ENCODE assay signal across 13 cellular contexts in genomic region chr1:3431266-3431665, GRCh38. TPM values are rescaled to one million over a fixed set of nuclear protein-coding genes. Genes with fewer than 3 reads are reported as not detected.
DNase-seq lines count a peak whose midpoint lies in the region; ATAC-seq and TF ChIP-seq lines count a peak whose summit lies in the region.
"Had no signal": no experiment of that assay in that cellular context is flagged by ENCODE, and none has a peak within 500 bp of the region (broad histone marks: within the 10 kb centered on the region; RNA-seq: fewer than 3 reads in every experiment).

No MANE protein-coding gene starts in this region.

- no peaks in the 10 kb centered on the region for H4K20me1 ChIP-seq in HCT116 (ENCODE audit: insufficient read depth)

- RAD21 ChIA-PET in HCT116 (lab: Charles Lee; ENCODE audit: low non-redundant PET in 1 of 2, low total read pairs in 2 of 2, uncharacterized antibody in 2 of 2, unreplicated experiment in 2 of 2), result interaction anchor here in 1 of 2 experiments (0.6 kb wide), 1 partner anchor 1226 kb away, joined by 6 read pairs; no protein-coding TSS in a partner anchor

- TF ChIP-seq POLR2A in HCT116 (IDR thresholded peaks at IDR 0.05; ENCODE audit: borderline replicate concordance, extremely low read depth, insufficient read depth, insufficient read length) (no peak), vagina (IDR thresholded peaks at IDR 0.05) (no peak)

- no peak overlapping the region for H3K4me2 ChIP-seq in HCT116 (ENCODE audit: low read length)

- POLR2A ChIA-PET in HCT116 (lab: Charles Lee) (no interaction called here), WTC11 (lab: Charles Lee) (no interaction called here)

- H3K27ac ChIP-seq in HCT116 (ENCODE audit: low read depth, low read length) (no peak overlapping the region), vagina (no peak overlapping the region)
- H3K27ac ChIP-seq: ascending aorta, esophagus squamous epithelium had no signal

- BruUV-seq in HCT116 (replicated peaks; lab: Mats Ljungman, UMichigan), result no TSS peak

- no peak for TF ChIP-seq RAD21 in HCT116 (IDR thresholded peaks at IDR 0.05; ENCODE audit: low read depth)

- H3K9me2 ChIP-seq in HCT116 (ENCODE audit: insufficient read depth), result no peaks in the 10 kb centered on the region

- ATAC-seq in HCT116 (peak; percentile 89), WTC11 (peak; percentile 91), left lobe of liver (peak; percentile 26)

- H3K27me3 Mint-ChIP-seq in WTC11 (ENCODE audit: low read depth), result no peaks in the 10 kb centered on the region

- CTCF ChIA-PET in HCT116 (lab: Charles Lee) (interaction anchor here (1.1 kb wide), 1 partner anchor 22 kb away, joined by 3 read pairs; no protein-coding TSS in a partner anchor), WTC11 (lab: Charles Lee) (interaction anchor here (0.6 to 2.8 kb wide), 25 partner anchors 9 to 905 kb away, joined by 3 to 22 read pairs (median 3); partner anchors contain the start of gene PANK4)

- H3K79me2 ChIP-seq in HCT116 (ENCODE audit: insufficient read depth, low read length), result no peaks in the 10 kb centered on the region

- no peak overlapping the region for H3K9ac ChIP-seq in HCT116 (ENCODE audit: low read length)

- no peak overlapping the region for H2AFZ ChIP-seq in HCT116 (ENCODE audit: low read depth, low read length, poor library complexity, severe bottlenecking)

- peaks cover 3% of the 10 kb centered on the region; the same call in 1 of the 2 replicates for H3K4me1 Mint-ChIP-seq in WTC11

- peak; percentile 30 for DNase-seq in BE2C
- no peak for DNase-seq in HCT116 (ENCODE audit: low read depth, low spot score)
- DNase-seq in WTC11 (ENCODE audit: low spot score), result peak; percentile 55
- DNase-seq in left lobe of liver (ENCODE audit: low spot score), result no peak
- no peak for DNase-seq in NCI-H1048 (lab: John Stamatoyannopoulos, UW)
- DNase-seq in stimulated activated CD4-positive, alpha-beta T cell treated with anti-CD3 and anti-CD28 coated beads, Interleukin-12 subunit alpha, Interleukin-12 subunit beta, amount 100 ng/mL, for 4 hours, result no peak
- DNase-seq in stimulated activated naive CD4-positive, alpha-beta T cell (lab: John Stamatoyannopoulos, UW), result no peak
- no peak for DNase-seq in vagina (ENCODE audit: extremely low spot score in 2 of 2)
- DNase-seq: COR-L47, esophagus squamous epithelium, NCI-H774 had no signal

- H3K9me3 ChIP-seq in BE2C, result no peaks in the 10 kb centered on the region
- H3K9me3 ChIP-seq in HCT116 (ENCODE audit: control insufficient read depth in 1 of 2, insufficient read depth in 1 of 2, low read depth in 1 of 2, low read length in 2 of 2), result no peaks in the 10 kb centered on the region
- no peaks in the 10 kb centered on the region for H3K9me3 ChIP-seq in vagina
- H3K9me3 ChIP-seq: ascending aorta, esophagus squamous epithelium had no signal

- H3K36me3 ChIP-seq in BE2C (no peaks in the 10 kb centered on the region), HCT116 (ENCODE audit: control insufficient read depth in 1 of 2, insufficient read depth in 2 of 2, low read length in 2 of 2) (no peaks in the 10 kb centered on the region), vagina (no peaks in the 10 kb centered on the region)
- H3K36me3 ChIP-seq: esophagus squamous epithelium had no signal

- intact Hi-C loops in HCT116 (cut with micrococcal nuclease), result no loop called here
- intact Hi-C loops in vagina (cut with DNase I), result no loop called here

- H3K9me3 Mint-ChIP-seq in WTC11, result no peaks in the 10 kb centered on the region

- H3K27me3 ChIP-seq in BE2C (peaks cover 4% of the 10 kb centered on the region; the same call in 1 of the 2 replicates), HCT116 (ENCODE audit: insufficient read depth, low read length) (no peaks in the 10 kb centered on the region), vagina (no peaks in the 10 kb centered on the region)
- H3K27me3 ChIP-seq: ascending aorta had no signal

- no peak overlapping the region for H3K4me3 ChIP-seq in BE2C (ENCODE audit: low read depth, low read length)
- H3K4me3 ChIP-seq in HCT116 (replicated peaks in 1 of 2; ENCODE audit: low read depth in 1 of 2, low read length in 2 of 2), result no peak overlapping the region
- H3K4me3 ChIP-seq in vagina, result no peak overlapping the region
- H3K4me3 ChIP-seq: ascending aorta, esophagus squamous epithelium had no signal

- H3K36me3 Mint-ChIP-seq in WTC11, result no peaks in the 10 kb centered on the region

- peak; percentile 43 for TF ChIP-seq CTCF in BE2C (IDR thresholded peaks at IDR 0.05; ENCODE audit: low read depth, low read length)
- peak in 2 of 3 experiments; percentile 46 to 47; a peak in 4 of 6 replicates for TF ChIP-seq CTCF in HCT116 (IDR thresholded peaks at IDR 0.05 in 2 of 3, conservative IDR thresholded peaks at IDR 0.05 in 1 of 3; ENCODE audit: borderline replicate concordance in 1 of 3, insufficient read depth in 1 of 3, low read depth in 2 of 3, low read length in 2 of 3)
- no peak for TF ChIP-seq CTCF in WTC11 (IDR thresholded peaks at IDR 0.05)
- no peak for TF ChIP-seq CTCF in vagina (IDR thresholded peaks at IDR 0.05)

- H3K4me1 ChIP-seq in BE2C, result no peaks in the 10 kb centered on the region
- H3K4me1 ChIP-seq in HCT116 (ENCODE audit: control insufficient read depth in 1 of 2, insufficient read depth in 2 of 2, low read length in 2 of 2), result no peaks in the 10 kb centered on the region
- no peaks in the 10 kb centered on the region for H3K4me1 ChIP-seq in vagina
- H3K4me1 ChIP-seq: ascending aorta, esophagus squamous epithelium had no signal

- no peak overlapping the region for H3K27ac Mint-ChIP-seq in WTC11

- H3K4me3 Mint-ChIP-seq in WTC11, result no peak overlapping the region

TF ChIP-seq in HCT116, 20 proteins besides CTCF, POLR2A, EP300 and RAD21:
- no peak for TF ChIP-seq YY1 (IDR thresholded peaks at IDR 0.05; ENCODE audit: extremely low read depth, insufficient replicate concordance, low read depth, low read length)

TF ChIP-seq in WTC11, 78 proteins besides CTCF, POLR2A, EP300 and RAD21:
- no peak for TF ChIP-seq RELA (CRISPR knock-in tag; IDR thresholded peaks at IDR 0.05; ENCODE audit: borderline replicate concordance)
- 0 out of 2 replicates have a peak, but pooled peaks have one; percentile 42 for TF ChIP-seq HMGXB4 (CRISPR knock-in tag; IDR thresholded peaks at IDR 0.05)

RNA-seq across cellular contexts. Expression of gene ARHGEF16, which starts 23.2 kb away (rescaled TPM):
- 4.8 TPM for polyA plus RNA-seq in BE2C (2012; ENCODE audit: insufficient read depth, insufficient read length, low read depth)
- 37.4 TPM for total RNA-seq in HCT116 (2021; ENCODE audit: unreplicated experiment)
- 29.5 and 34.9 TPM in 2 replicates for polyA plus RNA-seq in HCT116 (2012)
- total RNA-seq in WTC11 (2021), result 15.5 to 17.2 TPM (median 16.1 TPM) in 3 replicates
- 8.1 TPM for total RNA-seq in left lobe of liver
- total RNA-seq in vagina, result 6.4 TPM
- total RNA-seq: ascending aorta; T-helper 2 cell treated with Interferon-gamma antibody and Interleukin-4, amounts not matched to agents 100 ng/mL and 5 ng/mL, for 36 hours had no signal

Comparison
In these comparisons a context has a peak if more than half of its experiments do, and no peak if none do; other contexts are left out.
1. DNase-seq: peak in BE2C (single experiment) and WTC11 (single experiment); none in HCT116 (single experiment), left lobe of liver (single experiment), NCI-H1048 (single experiment), stimulated activated CD4-positive, alpha-beta T cell treated with anti-CD3 and anti-CD28 coated beads, Interleukin-12 subunit alpha, Interleukin-12 subunit beta, amount 100 ng/mL, for 4 hours (single experiment), stimulated activated naive CD4-positive, alpha-beta T cell (0 of 6) and vagina (0 of 2).
2. CTCF ChIP-seq: peak in BE2C (single experiment) and HCT116 (2 of 3); none in WTC11 (single experiment) and vagina (0 of 3).
3. ATAC-seq: peak in every context shown above with its lines; median percentile 91 in WTC11; 89 in HCT116; 26 in left lobe of liver.